ENCODE assay signal across 9 cellular contexts in the genomic region with DNA sequence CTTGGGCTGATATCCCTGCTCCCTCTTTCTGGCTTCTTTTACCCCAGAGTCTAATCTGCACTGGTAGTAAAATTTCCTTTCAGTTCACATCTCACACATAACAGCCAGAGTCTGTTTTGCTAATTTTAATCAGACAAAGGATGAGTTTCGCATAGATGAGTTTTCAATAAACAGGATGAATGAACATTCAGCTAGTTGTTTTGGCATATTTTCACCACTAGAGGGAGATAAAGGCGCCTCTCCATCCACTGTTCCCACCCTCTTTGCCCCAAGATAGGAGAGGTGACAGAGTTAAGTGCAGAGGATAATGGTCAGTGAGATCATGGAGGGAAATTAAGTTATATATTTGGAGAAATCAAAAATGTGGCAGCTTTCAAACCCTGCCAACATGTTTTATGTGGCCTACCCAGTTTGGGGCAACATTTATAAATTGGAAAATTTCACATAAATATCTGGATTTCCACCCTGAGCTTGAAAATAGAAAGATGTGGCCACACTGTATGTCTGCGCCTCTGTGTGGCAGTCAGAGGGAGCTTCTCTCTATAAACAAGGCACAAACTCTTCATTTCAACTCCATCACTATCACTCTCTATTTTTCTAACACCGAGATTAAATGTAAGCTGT. TPM values are rescaled to one million over a fixed set of nuclear protein-coding genes. Genes with fewer than 3 reads are reported as not detected.
DNase-seq lines count a peak whose midpoint lies in the region; ATAC-seq and TF ChIP-seq lines count a peak whose summit lies in the region.
"Had no signal": no experiment of that assay in that cellular context is flagged by ENCODE, and none has a peak within 500 bp of the region (broad histone marks: within the 10 kb centered on the region; RNA-seq: fewer than 3 reads in every experiment).

No MANE protein-coding gene starts in this region.

- ATAC-seq in GM21619 (IDR thresholded peaks at IDR 0.05; ENCODE audit: unreplicated experiment), result peak; percentile 75

- no peaks in the 10 kb centered on the region for H3K79me2 ChIP-seq in neural progenitor cell (ENCODE audit: low read depth)

- no peaks in the 10 kb centered on the region for H3K27me3 Mint-ChIP-seq in neural progenitor cell (ENCODE audit: insufficient read depth, low read depth)
- H3K27me3 Mint-ChIP-seq: CD4-positive, CD25-positive, alpha-beta regulatory T cell had no signal

- H4K20me1 ChIP-seq in neural progenitor cell (ENCODE audit: low read depth), result no peaks in the 10 kb centered on the region

- H2AFZ ChIP-seq in neural progenitor cell (replicated peaks), result no peak overlapping the region

- no peak overlapping the region for H3K9ac ChIP-seq in neural progenitor cell

- H3F3A ChIP-seq in neural progenitor cell (ENCODE audit: low read depth), result peaks cover 9% of the 10 kb centered on the region

- peak; percentile 91 for TF ChIP-seq CTCF in neural progenitor cell (IDR thresholded peaks at IDR 0.05)

- no peak overlapping the region for H3K4me2 ChIP-seq in neural progenitor cell

- no peaks in the 10 kb centered on the region for H3K9me3 ChIP-seq in neural progenitor cell (ENCODE audit: low read depth)

- no peak overlapping the region for H3K4me3 Mint-ChIP-seq in neural progenitor cell
- H3K4me3 Mint-ChIP-seq: CD4-positive, CD25-positive, alpha-beta regulatory T cell had no signal

- peaks cover 32% of the 10 kb centered on the region for H3K4me1 Mint-ChIP-seq in neural progenitor cell
- H3K4me1 Mint-ChIP-seq: CD4-positive, CD25-positive, alpha-beta regulatory T cell had no signal

- H3K27ac Mint-ChIP-seq in neural progenitor cell, result no peak overlapping the region
- H3K27ac Mint-ChIP-seq: CD4-positive, CD25-positive, alpha-beta regulatory T cell had no signal

- peak; percentile 73 for TF ChIP-seq RAD21 in Ishikawa (IDR thresholded peaks at IDR 0.05; ENCODE audit: low read depth)

- H3K36me3 ChIP-seq in neural progenitor cell, result no peaks in the 10 kb centered on the region

- no peak for TF ChIP-seq EP300 in Ishikawa (IDR thresholded peaks at IDR 0.05; ENCODE audit: borderline replicate concordance)

- no peaks in the 10 kb centered on the region for H3K9me3 Mint-ChIP-seq in neural progenitor cell

- H3K27me3 ChIP-seq in neural progenitor cell, result no peaks in the 10 kb centered on the region

- H3K4me3 ChIP-seq in neural progenitor cell, result no peak overlapping the region

- H3K4me1 ChIP-seq in neural progenitor cell, result peaks cover 30% of the 10 kb centered on the region

- DNase-seq in NCI-H1694 (lab: John Stamatoyannopoulos, UW), result peak; percentile 45
- no peak for DNase-seq in NCI-H1694 treated with DMSO at 0.1 percent for 48 hours (lab: John Stamatoyannopoulos, UW)
- DNase-seq in RPMI8226, result peak; percentile 63
- peak; percentile 46 for DNase-seq in fibroblast of gingiva (ENCODE audit: low read depth)
- DNase-seq in neural progenitor cell (ENCODE audit: low spot score), result peak; percentile 61
- no peak for DNase-seq in cortex of kidney (lab: John Stamatoyannopoulos, UW)

- H3K36me3 Mint-ChIP-seq in neural progenitor cell, result no peaks in the 10 kb centered on the region
- H3K36me3 Mint-ChIP-seq: CD4-positive, CD25-positive, alpha-beta regulatory T cell had no signal

- no peak overlapping the region for H3K27ac ChIP-seq in neural progenitor cell

TF ChIP-seq in Ishikawa, 13 proteins besides CTCF, POLR2A, EP300 and RAD21:
- TF ChIP-seq REST (IDR thresholded peaks at IDR 0.05; ENCODE audit: low read depth) (no peak), TAF1 (IDR thresholded peaks at IDR 0.05; ENCODE audit: low read depth) (no peak), EGR1 (IDR thresholded peaks at IDR 0.05) (no peak), ZBTB7A (IDR thresholded peaks at IDR 0.05; ENCODE audit: low read depth) (no peak), TCF12 (IDR thresholded peaks at IDR 0.05; ENCODE audit: low read depth) (no peak), CREB1 (IDR thresholded peaks at IDR 0.05; ENCODE audit: low read depth) (no peak), CEBPB (IDR thresholded peaks at IDR 0.05) (no peak), MAX (IDR thresholded peaks at IDR 0.05) (no peak), FOXM1 (IDR thresholded peaks at IDR 0.05; ENCODE audit: borderline replicate concordance, low read depth) (no peak), TEAD4 (IDR thresholded peaks at IDR 0.05) (no peak), NFIC (IDR thresholded peaks at IDR 0.05) (no peak), YY1 (IDR thresholded peaks at IDR 0.05; ENCODE audit: low read depth) (no peak)
- TF ChIP-seq, protein P1, sequence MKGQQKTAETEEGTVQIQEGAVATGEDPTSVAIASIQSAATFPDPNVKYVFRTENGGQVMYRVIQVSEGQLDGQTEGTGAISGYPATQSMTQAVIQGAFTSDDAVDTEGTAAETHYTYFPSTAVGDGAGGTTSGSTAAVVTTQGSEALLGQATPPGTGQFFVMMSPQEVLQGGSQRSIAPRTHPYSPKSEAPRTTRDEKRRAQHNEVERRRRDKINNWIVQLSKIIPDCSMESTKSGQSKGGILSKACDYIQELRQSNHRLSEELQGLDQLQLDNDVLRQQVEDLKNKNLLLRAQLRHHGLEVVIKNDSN (IDR thresholded peaks at IDR 0.05), result no peak

RNA-seq across cellular contexts. Expression of gene DTNA, which starts 48.5 kb away (rescaled TPM):
- total RNA-seq in neural progenitor cell (ENCODE audit: low replicate concordance), result 10.0 and 15.0 TPM in 2 replicates
- total RNA-seq: CD4-positive, CD25-positive, alpha-beta regulatory T cell had no signal

Comparison
In these comparisons a context has a peak if more than half of its experiments do, and no peak if none do; other contexts are left out.
1. DNase-seq: peak in NCI-H1694 (single experiment), RPMI8226 (single experiment), fibroblast of gingiva (single experiment) and neural progenitor cell (single experiment); none in NCI-H1694 treated with DMSO at 0.1 percent for 48 hours (single experiment) and cortex of kidney (single experiment).